In genomic region chr6:5869676-5870075, GRCh38 we compare ENCODE assay signal across 1 cellular context.
TF ChIP-seq lines count a peak whose summit lies in the region.

No MANE protein-coding gene starts in this region.

TF ChIP-seq in GM12878, 131 proteins besides CTCF, POLR2A, EP300 and RAD21 (continued from another document):
- TF ChIP-seq SMAD1 (IDR thresholded peaks at IDR 0.05; ENCODE audit: low read depth, partially characterized antibody) (no peak), POLR2AphosphoS2 (IDR thresholded peaks at IDR 0.05; ENCODE audit: low read depth, low read length) (no peak), RAD51 (IDR thresholded peaks at IDR 0.05) (no peak), BHLHE40 (IDR thresholded peaks at IDR 0.05; ENCODE audit: borderline replicate concordance in 1 of 2, low read depth in 2 of 2, low read length in 1 of 2) (peak in 1 of 2 experiments; percentile 11; a peak in 1 of 4 replicates)
